ENCODE assay signal across 24 cellular contexts in genomic region chr10:112548535-112549276, GRCh38.
DNase-seq lines count a peak whose midpoint lies in the region; ATAC-seq, FAIRE-seq and TF ChIP-seq lines count a peak whose summit lies in the region.
"Had no signal": no experiment of that assay in that cellular context is flagged by ENCODE, and none has a peak within 500 bp of the region (broad histone marks: within the 10 kb centered on the region; RNA-seq: fewer than 3 reads in every experiment).

No MANE protein-coding gene starts in this region.

- FAIRE-seq in K562 (lab: Jason Lieb, UNC): no peak
- FAIRE-seq: A204.1, D721Med, GM12878, GM19239 had no signal

- no peak overlapping the region for H3K4me3 Mint-ChIP-seq in activated naive CD4-positive, alpha-beta T cell treated with anti-CD3 and anti-CD28 coated beads, Interleukin-2, amount 50 U/mL, for 24 hours
- H3K4me3 Mint-ChIP-seq: B cell; CD4-positive, alpha-beta T cell; CD8-positive, alpha-beta memory T cell had no signal

- H3K27me3 ChIP-seq in K562 (ENCODE audit: control insufficient read depth in 2 of 2, insufficient read depth in 2 of 2, low read length in 2 of 2): no peaks in the 10 kb centered on the region
- H3K27me3 ChIP-seq: BLaER1 had no signal

- peaks cover 30% of the 10 kb centered on the region for H3K36me3 Mint-ChIP-seq in activated naive CD4-positive, alpha-beta T cell treated with anti-CD3 and anti-CD28 coated beads, Interleukin-2, amount 50 U/mL, for 24 hours

- BruUV-seq in K562 (replicated peaks; lab: Mats Ljungman, UMichigan): no TSS peak

- intact Hi-C loops in K562 (cut with micrococcal nuclease): no loop called here

- no peaks in the 10 kb centered on the region for H3K36me3 ChIP-seq in K562 (ENCODE audit: control insufficient read depth, insufficient read depth, low read length)
- H3K36me3 ChIP-seq: HAP-1 had no signal

- no peaks in the 10 kb centered on the region for H3K9me3 Mint-ChIP-seq in activated naive CD4-positive, alpha-beta T cell treated with anti-CD3 and anti-CD28 coated beads, Interleukin-2, amount 50 U/mL, for 24 hours
- H3K9me3 Mint-ChIP-seq: CD4-positive, alpha-beta T cell had no signal

- TF ChIP-seq RAD21 in K562 (CRISPR knock-in tag; conservative IDR thresholded peaks at IDR 0.05 in 1 of 2, IDR thresholded peaks at IDR 0.05 in 1 of 2): no peak

- TF ChIP-seq POLR2A in K562 (conservative IDR thresholded peaks at IDR 0.05): no peak

- no peaks in the 10 kb centered on the region for H3K9me3 ChIP-seq in K562 (replicated peaks; ENCODE audit: control insufficient read depth, insufficient read depth, low read depth, low read length)
- H3K9me3 ChIP-seq: HAP-1 had no signal

- POLR2A ChIA-PET in K562 (lab: Yijun Ruan, JAX): no interaction called here

- H4K20me1 ChIP-seq in K562 (replicated peaks; ENCODE audit: control insufficient read depth, insufficient read depth, low read length): no peaks in the 10 kb centered on the region
- H4K20me1 ChIP-seq: BLaER1 had no signal

- H3K79me2 ChIP-seq in K562 (ENCODE audit: control insufficient read depth, insufficient read depth, low read length): no peaks in the 10 kb centered on the region

- no peak for DNase-seq in activated naive CD4-positive, alpha-beta T cell (lab: John Stamatoyannopoulos, UW)
- DNase-seq in K562 (ENCODE audit: extremely low read depth in 1 of 4, low spot score in 3 of 4) (peak in 2 of 4 experiments; percentile 1 to 3), putamen (ENCODE audit: low spot score) (peak; percentile 37), CD1c-positive myeloid dendritic cell (ENCODE audit: extremely low spot score) (no peak), T-helper 9 cell (no peak), H4 (ENCODE audit: low spot score) (no peak)
- no peak for DNase-seq in stimulated activated naive CD4-positive, alpha-beta T cell (lab: John Stamatoyannopoulos, UW)
- DNase-seq: CD4-positive, alpha-beta T cell; CD8-positive, alpha-beta memory T cell; DMS 273 treated with DMSO at 0.1 percent for 48 hours; DMS79; EL; GDM1; GOT3 had no signal

- H3K4me3 ChIP-seq in K562: no peak overlapping the region
- H3K4me3 ChIP-seq: BLaER1, GM12878, HAP-1 had no signal

- H3K4me1 ChIP-seq in K562 (replicated peaks in 1 of 2; ENCODE audit: control insufficient read depth in 2 of 2, insufficient read depth in 2 of 2, low read length in 2 of 2): no peaks in the 10 kb centered on the region
- H3K4me1 ChIP-seq: HAP-1 had no signal

- H3K27ac ChIP-seq in K562 (ENCODE audit: extremely low read depth, low read depth, low read length): no peak overlapping the region
- H3K27ac ChIP-seq: 22Rv1, BLaER1, C4-2B had no signal

- no peak for TF ChIP-seq CTCF in K562 (IDR thresholded peaks at IDR 0.05 in 2 of 3, conservative IDR thresholded peaks at IDR 0.05 in 1 of 3; ENCODE audit: insufficient read depth in 2 of 3, low read depth in 1 of 3, low read length in 3 of 3)

- CTCF ChIA-PET in K562 (lab: Yijun Ruan, JAX; ENCODE audit: low intra/inter-chr PET ratio): no interaction called here

- no peaks in the 10 kb centered on the region for H3K27me3 Mint-ChIP-seq in activated naive CD4-positive, alpha-beta T cell treated with anti-CD3 and anti-CD28 coated beads, Interleukin-2, amount 50 U/mL, for 24 hours
- H3K27me3 Mint-ChIP-seq: B cell; CD4-positive, alpha-beta T cell; CD8-positive, alpha-beta memory T cell had no signal

- H3K9ac ChIP-seq in K562 (ENCODE audit: insufficient read depth in 1 of 2, low read depth in 2 of 2, low read length in 2 of 2): no peak overlapping the region
- H3K9ac ChIP-seq: BLaER1 had no signal

- WGBS in K562 (ENCODE audit: insufficient coverage, low coverage, missing lambda C conversion rate): 68% methylated on average over 5 of the region's 8 CpGs

- H3K9me1 ChIP-seq in K562 (ENCODE audit: control insufficient read depth, insufficient read depth, low read length): no peaks in the 10 kb centered on the region

- no peak for ATAC-seq in K562
- ATAC-seq: GM12878 had no signal

- TF ChIP-seq EP300 in K562 (IDR thresholded peaks at IDR 0.05; ENCODE audit: low read length): no peak

- in situ Hi-C loops in K562 (cut with MboI): no loop called here

- no peak overlapping the region for H3K4me2 ChIP-seq in K562 (ENCODE audit: insufficient read depth, low read length)
- H3K4me2 ChIP-seq: BLaER1 had no signal

- no peaks in the 10 kb centered on the region for H3K4me1 Mint-ChIP-seq in activated naive CD4-positive, alpha-beta T cell treated with anti-CD3 and anti-CD28 coated beads, Interleukin-2, amount 50 U/mL, for 24 hours

- no peak overlapping the region for H2AFZ ChIP-seq in K562 (ENCODE audit: low read depth, low read length)

- H3K27ac Mint-ChIP-seq in activated naive CD4-positive, alpha-beta T cell treated with anti-CD3 and anti-CD28 coated beads, Interleukin-2, amount 50 U/mL, for 24 hours: peak overlapping the region; percentile 59
- H3K27ac Mint-ChIP-seq: B cell; CD4-positive, alpha-beta T cell had no signal

TF ChIP-seq in K562, 482 proteins besides CTCF, POLR2A, EP300 and RAD21:
- TF ChIP-seq ZBTB40 (IDR thresholded peaks at IDR 0.05) (no peak), ZBTB40 (CRISPR knock-in tag; IDR thresholded peaks at IDR 0.05) (no peak), C11orf30 (IDR thresholded peaks at IDR 0.05; ENCODE audit: low read depth) (0 out of 2 replicates have a peak, but pooled peaks have one; percentile 7)
